Comparison of ENCODE assay signal across 12 cellular contexts in genomic region chr1:28123461-28123961, GRCh38. TPM values are rescaled to one million over a fixed set of nuclear protein-coding genes. Genes with fewer than 3 reads are reported as not detected.
A peak's percentile ranks its signal among the peaks of the same experiment; 100 is the strongest.
DNase-seq lines count a peak whose midpoint lies in the region; ATAC-seq and TF ChIP-seq lines count a peak whose summit lies in the region.
"Had no signal": no experiment of that assay in that cellular context is flagged by ENCODE, and none has a peak within 500 bp of the region (broad histone marks: within the 10 kb centered on the region; RNA-seq: fewer than 3 reads in every experiment).

No MANE protein-coding gene starts in this region.

- H3K36me3 ChIP-seq in right atrium auricular region (no peaks in the 10 kb centered on the region), SJSA1 (no peaks in the 10 kb centered on the region), upper lobe of right lung (no peaks in the 10 kb centered on the region), SJCRH30 (no peaks in the 10 kb centered on the region)
- no peaks in the 10 kb centered on the region for H3K36me3 ChIP-seq in effector memory CD4-positive, alpha-beta T cell (ENCODE audit: control insufficient read depth, insufficient read depth, low read length)

- H3K27ac ChIP-seq in right atrium auricular region = no peak overlapping the region
- H3K27ac ChIP-seq in SJSA1 = peak overlapping the region; percentile 63
- peak overlapping the region; percentile 44 for H3K27ac ChIP-seq in upper lobe of right lung
- H3K27ac ChIP-seq in SJCRH30 = no peak overlapping the region
- no peak overlapping the region for H3K27ac ChIP-seq in effector memory CD4-positive, alpha-beta T cell (ENCODE audit: insufficient read depth, low read length, poor library complexity, severe bottlenecking)
- H3K27ac ChIP-seq: VCaP had no signal

- H3K4me1 ChIP-seq in right atrium auricular region = no peaks in the 10 kb centered on the region
- H3K4me1 ChIP-seq in SJSA1 (replicated peaks) = peaks cover 27% of the 10 kb centered on the region
- H3K4me1 ChIP-seq in upper lobe of right lung = peaks cover 15% of the 10 kb centered on the region
- no peaks in the 10 kb centered on the region for H3K4me1 ChIP-seq in SJCRH30
- H3K4me1 ChIP-seq in effector memory CD4-positive, alpha-beta T cell (ENCODE audit: control insufficient read depth, insufficient read depth, low read length, poor library complexity, severe bottlenecking) = no peaks in the 10 kb centered on the region

- H3K9me3 ChIP-seq in right atrium auricular region (no peaks in the 10 kb centered on the region), SJSA1 (replicated peaks) (no peaks in the 10 kb centered on the region), upper lobe of right lung (no peaks in the 10 kb centered on the region), SJCRH30 (replicated peaks) (no peaks in the 10 kb centered on the region)
- no peaks in the 10 kb centered on the region for H3K9me3 ChIP-seq in effector memory CD4-positive, alpha-beta T cell (ENCODE audit: control insufficient read depth, low read length)

- no peak overlapping the region for H3K4me3 ChIP-seq in right atrium auricular region
- H3K4me3 ChIP-seq in SJSA1 = no peak overlapping the region
- no peak overlapping the region for H3K4me3 ChIP-seq in upper lobe of right lung
- H3K4me3 ChIP-seq in SJCRH30 = no peak overlapping the region
- H3K4me3 ChIP-seq in effector memory CD4-positive, alpha-beta T cell (ENCODE audit: insufficient read depth, low read depth, low read length, poor library complexity, severe bottlenecking) = no peak overlapping the region

- TF ChIP-seq CTCF in right atrium auricular region (IDR thresholded peaks at IDR 0.05) (no peak), upper lobe of right lung (IDR thresholded peaks at IDR 0.05) (no peak)

- H3K27me3 ChIP-seq in right atrium auricular region = no peaks in the 10 kb centered on the region
- no peaks in the 10 kb centered on the region for H3K27me3 ChIP-seq in SJSA1 (replicated peaks)
- H3K27me3 ChIP-seq in upper lobe of right lung = no peaks in the 10 kb centered on the region
- no peaks in the 10 kb centered on the region; the same call in 1 of the 2 replicates for H3K27me3 ChIP-seq in SJCRH30
- H3K27me3 ChIP-seq in effector memory CD4-positive, alpha-beta T cell (replicated peaks; ENCODE audit: control insufficient read depth, insufficient read depth, low read length, poor library complexity, severe bottlenecking) = no peaks in the 10 kb centered on the region

- intact Hi-C loops in Right ventricle myocardium superior (cut with DNase I) (no loop called here), upper lobe of right lung (cut with DNase I) (no loop called here)

- DNase-seq in Right ventricle myocardium superior (no peak), right atrium auricular region (ENCODE audit: low spot score) (no peak), SJSA1 (ENCODE audit: low read depth in 1 of 2, low spot score in 2 of 2) (peak; percentile 68 to 73), globus pallidus (ENCODE audit: low spot score) (peak; percentile 40), upper lobe of right lung (no peak), SJCRH30 (no peak)
- no peak for DNase-seq in effector memory CD4-positive, alpha-beta T cell
- DNase-seq: ACHN; activated naive CD8-positive, alpha-beta T cell treated with anti-CD3 and anti-CD28 coated beads, Interleukin-2, amount 50 U/mL, for 24 hours; NCI-H2227 treated with DMSO at 0.1 percent for 48 hours had no signal

- ATAC-seq in Right ventricle myocardium superior (ENCODE audit: poor library complexity) (peak; percentile 25), upper lobe of right lung (peak; percentile 90), GM21737 (IDR thresholded peaks at IDR 0.05; ENCODE audit: unreplicated experiment) (no peak)
- ATAC-seq: activated naive CD8-positive, alpha-beta T cell treated with anti-CD3 and anti-CD28 coated beads, Interleukin-2, amount 50 U/mL, for 24 hours had no signal

RNA-seq across cellular contexts. Expression of gene EYA3, which starts 35.1 kb away (rescaled TPM):
- total RNA-seq in Right ventricle myocardium superior (16.0 TPM), right atrium auricular region (10 to 100 TPM; 13.6 to 15.6 TPM), upper lobe of right lung (21.0 TPM)
- 11.4 and 13.0 TPM in 2 replicates for total RNA-seq in SJSA1 (2014; rRNA removed; shearing (Covaris generic))
- 37.6 and 40.0 TPM in 2 replicates for total RNA-seq in SJCRH30 (2014; rRNA removed; shearing (Covaris generic))

RNA-seq across cellular contexts. Expression of gene PTAFR, which starts 53.0 kb away (rescaled TPM):
- total RNA-seq in Right ventricle myocardium superior = 1.9 TPM
- total RNA-seq in right atrium auricular region = 1 to 10 TPM; 1.3 to 4.6 TPM
- 0.47 and 0.74 TPM in 2 replicates for total RNA-seq in SJSA1 (2014; rRNA removed; shearing (Covaris generic))
- total RNA-seq in upper lobe of right lung = 31.6 TPM
- 0.04 TPM in 1 of 2 replicates, not detected in the other for total RNA-seq in SJCRH30 (2014; rRNA removed; shearing (Covaris generic))

Comparison
In these comparisons a context has a peak if more than half of its experiments do, and no peak if none do; other contexts are left out.
1. DNase-seq: peak in SJSA1 (2 of 2) and globus pallidus (single experiment); none in Right ventricle myocardium superior (single experiment), right atrium auricular region (single experiment), upper lobe of right lung (single experiment), SJCRH30 (0 of 2) and effector memory CD4-positive, alpha-beta T cell (0 of 3).
2. H3K27ac ChIP-seq: peak in SJSA1 (single experiment) and upper lobe of right lung (single experiment); none in right atrium auricular region (0 of 2), SJCRH30 (single experiment) and effector memory CD4-positive, alpha-beta T cell (single experiment).